In the genomic region with DNA sequence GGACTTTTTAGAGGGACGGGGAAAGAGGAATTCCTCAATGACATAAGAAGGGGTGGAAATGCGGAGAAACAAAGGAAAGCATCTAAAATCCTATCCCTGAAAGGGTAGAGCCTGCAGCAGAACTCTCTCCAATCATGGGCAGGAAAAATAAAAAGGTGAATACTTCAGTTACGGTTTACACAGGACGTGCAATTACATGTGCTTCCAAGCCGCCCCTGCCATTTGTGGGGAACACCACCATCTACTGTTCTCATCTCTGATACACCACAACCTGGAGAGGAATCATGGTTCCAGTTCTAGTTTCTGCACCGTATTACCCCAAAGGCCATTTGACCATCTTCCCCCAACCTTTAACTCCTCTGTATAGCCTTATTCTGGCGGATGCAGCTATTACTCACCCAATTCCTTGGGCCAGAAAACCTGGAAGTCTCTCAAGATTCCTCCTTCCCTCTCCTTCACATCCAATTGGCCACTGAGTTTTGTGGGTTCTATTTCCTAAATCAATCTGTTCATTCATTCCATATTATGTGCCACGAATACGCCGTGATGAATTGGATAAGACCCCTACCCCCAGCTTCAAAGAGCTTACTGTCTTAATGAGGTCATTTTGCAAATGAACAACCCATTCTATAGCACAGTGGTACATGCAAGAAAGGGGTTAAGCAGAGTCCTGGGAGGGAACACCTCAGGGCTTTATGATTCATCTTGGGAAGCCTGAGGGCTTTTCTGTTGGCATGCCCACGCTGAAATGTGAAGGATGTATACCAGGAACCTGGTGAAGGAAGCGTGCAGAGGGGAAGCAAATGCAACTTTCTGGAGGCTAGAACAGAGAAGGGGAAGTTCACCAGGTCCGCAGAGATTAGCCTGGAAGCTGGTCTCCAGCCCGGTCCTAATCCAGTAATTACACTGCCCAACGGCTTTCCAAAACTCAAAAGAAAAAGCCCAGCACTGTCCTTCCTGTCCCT, we compare ENCODE assay signal across 8 cellular contexts. TPM values are rescaled to one million over a fixed set of nuclear protein-coding genes. Genes with fewer than 3 reads are reported as not detected.
DNase-seq lines count a peak whose midpoint lies in the region; ATAC-seq and TF ChIP-seq lines count a peak whose summit lies in the region.

No MANE protein-coding gene starts in this region.

- no peak overlapping the region for H3K27ac Mint-ChIP-seq in activated CD4-positive, alpha-beta memory T cell treated with anti-CD3 and anti-CD28 coated beads, Interleukin-2, amount 10 ng/mL, durations not matched to agents 7 days and 5 days

- POLR2A ChIA-PET in activated CD4-positive, alpha-beta memory T cell treated with anti-CD3 and anti-CD28 coated beads, Interleukin-2, amount 10 ng/mL, durations not matched to agents 7 days and 5 days (lab: Charles Lee) = no interaction called here

- H3K36me3 ChIP-seq in heart left ventricle (peaks cover 0 to 10% (median 7%) of the 10 kb centered on the region in 9 donors), upper lobe of right lung (peaks cover 8% of the 10 kb centered on the region)

- H3K4me3 Mint-ChIP-seq in activated CD4-positive, alpha-beta memory T cell treated with anti-CD3 and anti-CD28 coated beads, Interleukin-2, amount 10 ng/mL, durations not matched to agents 7 days and 5 days = peak overlapping the region; percentile 51

- intact Hi-C loops in heart left ventricle (cut with DNase I) = no loop called here
- intact Hi-C loops in Right ventricle myocardium superior (cut with DNase I) = no loop called here
- intact Hi-C loops in upper lobe of right lung (cut with DNase I) = no loop called here

- DNase-seq in heart left ventricle (no peak), Right ventricle myocardium superior (no peak), left kidney (ENCODE audit: low read depth, low spot score) (peak; percentile 2), upper lobe of right lung (no peak), RPMI8226 (no peak), NCI-H526 treated with DMSO at 0.1 percent for 48 hours (lab: John Stamatoyannopoulos, UW) (no peak)
- DNase-seq in activated CD4-positive, alpha-beta memory T cell treated with anti-CD3 and anti-CD28 coated beads, Interleukin-2, amount 10 ng/mL, durations not matched to agents 7 days and 5 days = no peak

- no peaks in the 10 kb centered on the region for H3K9me3 Mint-ChIP-seq in activated CD4-positive, alpha-beta memory T cell treated with anti-CD3 and anti-CD28 coated beads, Interleukin-2, amount 10 ng/mL, durations not matched to agents 7 days and 5 days

- H3K9me3 ChIP-seq in heart left ventricle (no peaks in the 10 kb centered on the region), upper lobe of right lung (no peaks in the 10 kb centered on the region)

- H3K4me1 Mint-ChIP-seq in activated CD4-positive, alpha-beta memory T cell treated with anti-CD3 and anti-CD28 coated beads, Interleukin-2, amount 10 ng/mL, durations not matched to agents 7 days and 5 days = peaks cover 13% of the 10 kb centered on the region

- TF ChIP-seq POLR2A in heart left ventricle (IDR thresholded peaks at IDR 0.05) = no peak

- TF ChIP-seq CTCF in heart left ventricle (IDR thresholded peaks at IDR 0.05) = no peak
- no peak for TF ChIP-seq CTCF in upper lobe of right lung (IDR thresholded peaks at IDR 0.05)

- peaks cover 14% of the 10 kb centered on the region for H3K27me3 Mint-ChIP-seq in activated CD4-positive, alpha-beta memory T cell treated with anti-CD3 and anti-CD28 coated beads, Interleukin-2, amount 10 ng/mL, durations not matched to agents 7 days and 5 days

- ATAC-seq in heart left ventricle (no peak), Right ventricle myocardium superior (ENCODE audit: poor library complexity) (no peak), upper lobe of right lung (no peak), GM19455 (IDR thresholded peaks at IDR 0.05; ENCODE audit: unreplicated experiment) (no peak)

- H3K27me3 ChIP-seq in heart left ventricle = peaks cover 0 to 5% (median 0%) of the 10 kb centered on the region in 9 donors
- H3K27me3 ChIP-seq in upper lobe of right lung = no peaks in the 10 kb centered on the region

- peak overlapping the region in 9 of 12 donors; percentile 69 to 97 (median 76) for H3K4me3 ChIP-seq in heart left ventricle
- H3K4me3 ChIP-seq in upper lobe of right lung = peak overlapping the region; percentile 56

- WGBS in heart left ventricle, 4 donors = 60 to 66% (median 63%) methylated on average over 15 of the region's 15 CpGs

- H3K4me1 ChIP-seq in heart left ventricle (peaks cover 0 to 17% (median 3%) of the 10 kb centered on the region in 12 donors), upper lobe of right lung (no peaks in the 10 kb centered on the region)

- CTCF ChIA-PET in activated CD4-positive, alpha-beta memory T cell treated with anti-CD3 and anti-CD28 coated beads, Interleukin-2, amount 10 ng/mL, durations not matched to agents 7 days and 5 days (lab: Charles Lee) = interaction anchor here (1.5 kb wide), 1 partner anchor 13 kb away, joined by 7 read pairs; no protein-coding TSS in a partner anchor

- peaks cover 8% of the 10 kb centered on the region for H3K36me3 Mint-ChIP-seq in activated CD4-positive, alpha-beta memory T cell treated with anti-CD3 and anti-CD28 coated beads, Interleukin-2, amount 10 ng/mL, durations not matched to agents 7 days and 5 days (ENCODE audit: low read depth)

- H3K27ac ChIP-seq in heart left ventricle (peak overlapping the region in 8 of 12 donors; percentile 82 to 91 (median 88)), upper lobe of right lung (peak overlapping the region; percentile 88)

RNA-seq across cellular contexts. Expression of a gene that starts 1.4 kb away (rescaled TPM):
- total RNA-seq in heart left ventricle (10 to 100 TPM; 11.0 to 20.3 (median 13.2) TPM), Right ventricle myocardium superior (15.1 TPM), upper lobe of right lung (27.7 TPM)
- polyA plus RNA-seq in heart left ventricle = 10 to 100 TPM; 11.7 to 25.9 TPM
- 10 to 100 TPM; 59.6 to 65.4 TPM for total RNA-seq in activated CD4-positive, alpha-beta memory T cell treated with anti-CD3 and anti-CD28 coated beads, Interleukin-2, amount 10 ng/mL, durations not matched to agents 7 days and 5 days
